ENCODE assay signal across 9 cellular contexts in genomic region chr12:108567974-108568652, GRCh38. TPM values are rescaled to one million over a fixed set of nuclear protein-coding genes. Genes with fewer than 3 reads are reported as not detected.
DNase-seq lines count a peak whose midpoint lies in the region; ATAC-seq, FAIRE-seq and TF ChIP-seq lines count a peak whose summit lies in the region.
"Had no signal": no experiment of that assay in that cellular context is flagged by ENCODE, and none has a peak within 500 bp of the region (broad histone marks: within the 10 kb centered on the region; RNA-seq: fewer than 3 reads in every experiment).

No MANE protein-coding gene starts in this region.

- DNase-seq in DMS79 treated with DMSO at 0.1 percent for 48 hours (lab: John Stamatoyannopoulos, UW) (peak; percentile 67), pancreas (no peak), NCI-H1436 treated with DMSO at 0.1 percent for 48 hours (lab: John Stamatoyannopoulos, UW) (no peak), NCI-H446 (lab: John Stamatoyannopoulos, UW) (no peak), NCI-H524 treated with DMSO at 0.1 percent for 48 hours (lab: John Stamatoyannopoulos, UW) (no peak)
- no peak for DNase-seq in central memory CD8-positive, alpha-beta T cell (ENCODE audit: low spot score in 2 of 2)
- DNase-seq: NCI-H82 had no signal

- no peak for FAIRE-seq in pancreas (lab: Jason Lieb, UNC)

- peaks cover 52% of the 10 kb centered on the region for H3K36me3 Mint-ChIP-seq in central memory CD8-positive, alpha-beta T cell (ENCODE audit: insufficient read depth)

- no peak for ATAC-seq in central memory CD8-positive, alpha-beta T cell (replicated peaks; ENCODE audit: extremely low read depth, poor library complexity, severe bottlenecking)
- ATAC-seq in pancreas (peak in 1 of 4 donors; percentile 20), HG02763 (IDR thresholded peaks at IDR 0.05; ENCODE audit: unreplicated experiment) (no peak)

- H3K27ac ChIP-seq in KOPT-K1 (ENCODE audit: low read depth, low read length, poor library complexity, severe bottlenecking) (peak overlapping the region; percentile 87), pancreas (peak overlapping the region in 3 of 4 donors; percentile 33 to 55 (median 52))

- H3K27me3 Mint-ChIP-seq in central memory CD8-positive, alpha-beta T cell, result no peaks in the 10 kb centered on the region

- H3K4me3 ChIP-seq in pancreas, result no peak overlapping the region

- no peak for TF ChIP-seq CTCF in pancreas (IDR thresholded peaks at IDR 0.05)

- H3K9me3 ChIP-seq in KOPT-K1 (ENCODE audit: insufficient read depth, low read length, poor library complexity, severe bottlenecking), result no peaks in the 10 kb centered on the region
- H3K9me3 ChIP-seq in pancreas, result no peaks in the 10 kb centered on the region

- WGBS in pancreas, 2 donors, result 67 to 72% methylated on average over 3 of the region's 3 CpGs

- intact Hi-C loops in pancreas (cut with DNase I), result loop anchor here in 1 of 3 donors (10.0 kb wide), 1 partner anchor 237 kb away; no protein-coding TSS in a partner anchor

- H3K4me1 Mint-ChIP-seq in central memory CD8-positive, alpha-beta T cell, result peaks cover 22% of the 10 kb centered on the region

- H3K4me1 ChIP-seq in pancreas, result peaks cover 5 to 13% (median 10%) of the 10 kb centered on the region in 3 donors

- peak overlapping the region; percentile 54 for H3K4me3 Mint-ChIP-seq in central memory CD8-positive, alpha-beta T cell

- peak overlapping the region; percentile 88 for H3K27ac Mint-ChIP-seq in central memory CD8-positive, alpha-beta T cell (ENCODE audit: low read depth)

- no peaks in the 10 kb centered on the region for H3K9me3 Mint-ChIP-seq in central memory CD8-positive, alpha-beta T cell

- H3K27me3 ChIP-seq in pancreas, result no peaks in the 10 kb centered on the region

- H3K36me3 ChIP-seq in KOPT-K1 (ENCODE audit: insufficient read depth, low read length) (peaks cover 57% of the 10 kb centered on the region), pancreas (peaks cover 0 to 49% (median 7%) of the 10 kb centered on the region in 3 donors)

RNA-seq across cellular contexts. Expression of gene ISCU, which starts 5.7 kb away (rescaled TPM):
- total RNA-seq in pancreas, result 10 to 100 TPM; 34.1 to 66.7 (median 41.4) TPM
- 100 to 1,000 TPM in 1 of 2 donors, 10 to 100 TPM in 1; 51.8 to 126 TPM for polyA plus RNA-seq in pancreas

RNA-seq across cellular contexts. Expression of gene SART3, which starts 7.1 kb away (rescaled TPM):
- total RNA-seq in pancreas, result 10 to 100 TPM; 13.9 to 23.4 (median 16.7) TPM
- polyA plus RNA-seq in pancreas, result 10 to 100 TPM; 14.9 to 21.7 TPM

RNA-seq across cellular contexts. Expression of gene TMEM119, which starts 29.8 kb away (rescaled TPM):
- total RNA-seq in pancreas, result 10 to 100 TPM in 1 of 6 donors, 1 to 10 TPM in 5; 1.0 to 18.8 (median 2.5) TPM
- 1 to 10 TPM; 2.0 to 2.2 TPM for polyA plus RNA-seq in pancreas

RNA-seq across cellular contexts. Expression of gene FICD, which starts 53.0 kb away (rescaled TPM):
- 10 to 100 TPM in 5 of 6 donors, 1 to 10 TPM in 1; 8.8 to 16.9 (median 11.1) TPM for total RNA-seq in pancreas
- 1 to 10 TPM; 7.5 to 7.8 TPM for polyA plus RNA-seq in pancreas
